In genomic region chr1:59308839-59309238, GRCh38 we compare ENCODE assay signal across 28 cellular contexts.
"Had no signal": no experiment of that assay in that cellular context is flagged by ENCODE, and none has a peak within 500 bp of the region (broad histone marks: within the 10 kb centered on the region; RNA-seq: fewer than 3 reads in every experiment).

No MANE protein-coding gene starts in this region.

- H3K27me3 Mint-ChIP-seq: activated naive CD8-positive, alpha-beta T cell; activated T-cell treated with anti-CD3 and anti-CD28 coated beads, Interleukin-2, amount 50 U/mL, for 24 hours; brain; central memory CD8-positive, alpha-beta T cell; T-cell had no signal

- H3K4me1 Mint-ChIP-seq: T-cell had no signal

- H3K27ac ChIP-seq: PC-9 had no signal

- ATAC-seq: activated CD4-positive, CD25-positive, alpha-beta regulatory T cell treated with anti-CD3 and anti-CD28 coated beads, Interleukin-2, amount 50 U/mL, for 24 hours; activated CD8-positive, alpha-beta T cell treated with anti-CD3 and anti-CD28 coated beads, Interleukin-2, amount 10 ng/mL, durations not matched to agents 7 days and 5 days; T-cell had no signal

- H3K4me3 ChIP-seq: PC-9 had no signal

- DNase-seq: activated CD4-positive, alpha-beta T cell treated with anti-CD3 and anti-CD28 coated beads for 4 hours; activated CD4-positive, alpha-beta T cell treated with anti-CD3 and anti-CD28 coated beads, Interleukin-2, amount 50 U/mL, for 4 hours; activated CD8-positive, alpha-beta memory T cell treated with anti-CD3 and anti-CD28 coated beads, Interleukin-2, amount 50 U/mL, for 48 hours; activated CD8-positive, alpha-beta T cell treated with anti-CD3 and anti-CD28 coated beads, Interleukin-2, amount 10 ng/mL, durations not matched to agents 7 days and 5 days; activated gamma-delta T cell; activated naive CD4-positive, alpha-beta T cell treated with anti-CD3 and anti-CD28 coated beads for 36 hours; activated T-cell treated with anti-CD3 and anti-CD28 coated beads, Interleukin-2, amount 50 U/mL, for 24 hours; amygdala; Karpas-422; MM.1S; NCI-H1105; NCI-H1436; NCI-H1694 treated with DMSO at 0.1 percent for 48 hours; NCI-H2029 treated with DMSO at 0.1 percent for 48 hours; NCI-H345; NCI-H510A treated with DMSO at 0.1 percent for 48 hours; NCI-H69; PC-9; SIG-M5; T-cell; T-helper 2 cell; T1000 had no signal

- H3K4me3 Mint-ChIP-seq: activated CD8-positive, alpha-beta T cell treated with anti-CD3 and anti-CD28 coated beads, Interleukin-2, amount 10 ng/mL, durations not matched to agents 7 days and 5 days; activated naive CD4-positive, alpha-beta T cell treated with anti-CD3 and anti-CD28 coated beads for 36 hours; activated naive CD8-positive, alpha-beta T cell; activated T-cell treated with anti-CD3 and anti-CD28 coated beads, Interleukin-2, amount 50 U/mL, for 24 hours; brain; central memory CD8-positive, alpha-beta T cell; T-cell had no signal

- FAIRE-seq: astrocyte, TTC549 had no signal

- H3K27ac Mint-ChIP-seq: activated CD8-positive, alpha-beta T cell treated with anti-CD3 and anti-CD28 coated beads, Interleukin-2, amount 10 ng/mL, durations not matched to agents 7 days and 5 days; activated naive CD4-positive, alpha-beta T cell treated with anti-CD3 and anti-CD28 coated beads for 36 hours; activated naive CD8-positive, alpha-beta T cell; activated T-cell treated with anti-CD3 and anti-CD28 coated beads, Interleukin-2, amount 50 U/mL, for 24 hours; T-cell had no signal
